Comparison of ENCODE assay signal across 24 cellular contexts in genomic region chrX:1485033-1485432, GRCh38. TPM values are rescaled to one million over a fixed set of nuclear protein-coding genes. Genes with fewer than 3 reads are reported as not detected.
A peak's percentile ranks its signal among the peaks of the same experiment; 100 is the strongest.
DNase-seq lines count a peak whose midpoint lies in the region; ATAC-seq and TF ChIP-seq lines count a peak whose summit lies in the region.
"Had no signal": no experiment of that assay in that cellular context is flagged by ENCODE, and none has a peak within 500 bp of the region (broad histone marks: within the 10 kb centered on the region; RNA-seq: fewer than 3 reads in every experiment).

No MANE protein-coding gene starts in this region.

- ATAC-seq in activated CD4-positive, CD25-positive, alpha-beta regulatory T cell treated with anti-CD3 and anti-CD28 coated beads, Interleukin-2, amount 50 U/mL, for 24 hours: no peak
- ATAC-seq: SK-N-SH treated with all-trans-retinoic acid at 6 μM for 48 hours had no signal

- H3K36me3 Mint-ChIP-seq in CD8-positive, alpha-beta memory T cell: peaks cover 27 to 70% (median 35%) of the 10 kb centered on the region in 3 donors
- H3K36me3 Mint-ChIP-seq in activated CD4-positive, alpha-beta memory T cell treated with anti-CD3 and anti-CD28 coated beads, Interleukin-2, amount 10 ng/mL, durations not matched to agents 7 days and 5 days (ENCODE audit: low read depth): peaks cover 80% of the 10 kb centered on the region
- H3K36me3 Mint-ChIP-seq in osteocyte (ENCODE audit: unreplicated experiment): no peaks in the 10 kb centered on the region
- H3K36me3 Mint-ChIP-seq: brain had no signal

- DNase-seq in activated CD4-positive, CD25-positive, alpha-beta regulatory T cell treated with anti-CD3 and anti-CD28 coated beads, Interleukin-2, amount 50 U/mL, for 72 hours: peak; percentile 9
- DNase-seq in CD8-positive, alpha-beta memory T cell: no peak
- peak; percentile 14 for DNase-seq in activated CD4-positive, alpha-beta memory T cell treated with anti-CD3 and anti-CD28 coated beads, Interleukin-2, amount 10 ng/mL, durations not matched to agents 7 days and 5 days
- DNase-seq in osteocyte (ENCODE audit: extremely low spot score, unreplicated experiment) (peak; percentile 63), NCI-H128 (lab: John Stamatoyannopoulos, UW; ENCODE audit: unreplicated experiment) (no peak), NCI-H524 (lab: John Stamatoyannopoulos, UW) (no peak)
- DNase-seq in stimulated activated CD4-positive, alpha-beta T cell treated with anti-CD3 and anti-CD28 coated beads, Interleukin-15, amount 100 ng/mL, for 24 hours: no peak
- DNase-seq: AML-193; glutamatergic neuron; HCEC 1CT; NCI-H1105; NCI-H2081 treated with DMSO at 0.1 percent for 48 hours; NK-92 treated with Interleukin-12 subunit alpha and Interleukin-12 subunit beta, amount 100 ng/mL, for 24 hours; T-helper 9 cell had no signal

- no peak overlapping the region for H3K27ac ChIP-seq in CD8-positive, alpha-beta memory T cell (ENCODE audit: low read depth, low read length)
- H3K27ac ChIP-seq: 22Rv1, prostate gland, RWPE1 had no signal

- no peak for TF ChIP-seq CTCF in osteocyte (IDR thresholded peaks at IDR 0.05)

- no peak overlapping the region for H3K4me3 ChIP-seq in CD8-positive, alpha-beta memory T cell (ENCODE audit: low read length)
- H3K4me3 ChIP-seq: prostate gland had no signal

- H3K36me3 ChIP-seq in CD8-positive, alpha-beta memory T cell (ENCODE audit: insufficient read depth, low read length): peaks cover 33% of the 10 kb centered on the region
- H3K36me3 ChIP-seq: prostate gland had no signal

- peaks cover 44 to 64% (median 44%) of the 10 kb centered on the region in 3 donors for H3K4me1 Mint-ChIP-seq in CD8-positive, alpha-beta memory T cell
- H3K4me1 Mint-ChIP-seq in activated CD4-positive, alpha-beta memory T cell treated with anti-CD3 and anti-CD28 coated beads, Interleukin-2, amount 10 ng/mL, durations not matched to agents 7 days and 5 days: peaks cover 65% of the 10 kb centered on the region
- H3K4me1 Mint-ChIP-seq in osteocyte (ENCODE audit: unreplicated experiment): peaks cover 10% of the 10 kb centered on the region

- no peaks in the 10 kb centered on the region for H3K27me3 ChIP-seq in CD8-positive, alpha-beta memory T cell (ENCODE audit: insufficient read depth, low read length, poor library complexity, severe bottlenecking)

- peaks cover 0 to 3% (median 0%) of the 10 kb centered on the region in 5 donors for H3K9me3 Mint-ChIP-seq in CD8-positive, alpha-beta memory T cell
- H3K9me3 Mint-ChIP-seq in activated CD4-positive, alpha-beta memory T cell treated with anti-CD3 and anti-CD28 coated beads, Interleukin-2, amount 10 ng/mL, durations not matched to agents 7 days and 5 days: peaks cover 9% of the 10 kb centered on the region
- no peaks in the 10 kb centered on the region for H3K9me3 Mint-ChIP-seq in osteocyte (ENCODE audit: unreplicated experiment)
- H3K9me3 Mint-ChIP-seq: neural crest cell; stimulated activated naive CD8-positive, alpha-beta T cell treated with anti-CD3 and anti-CD28 coated beads, Interleukin-15, Interleukin-2, amounts not matched to agents 100 ng/mL and 50 ng/mL, for 24 hours had no signal

- peak overlapping the region in 1 of 7 donors; percentile 80 for H3K4me3 Mint-ChIP-seq in CD8-positive, alpha-beta memory T cell
- no peak overlapping the region for H3K4me3 Mint-ChIP-seq in activated CD4-positive, alpha-beta memory T cell treated with anti-CD3 and anti-CD28 coated beads, Interleukin-2, amount 10 ng/mL, durations not matched to agents 7 days and 5 days
- H3K4me3 Mint-ChIP-seq in osteocyte (ENCODE audit: unreplicated experiment): no peak overlapping the region
- H3K4me3 Mint-ChIP-seq: activated T-helper 1 cell treated with anti-CD3 and anti-CD28 coated beads, Interleukin-12 subunit alpha, Interleukin-12 subunit beta, Interleukin-2, Interleukin-4 antibody, amounts not matched to agents 30 ng/mL and 10 ng/mL and 1 ng/mL, durations not matched to agents 14 hours and 24 hours and 36 hours; brain; neural crest cell; stimulated activated naive CD8-positive, alpha-beta T cell treated with anti-CD3 and anti-CD28 coated beads, Interleukin-15, Interleukin-2, amounts not matched to agents 100 ng/mL and 50 ng/mL, for 24 hours had no signal

- H3K27ac Mint-ChIP-seq in CD8-positive, alpha-beta memory T cell: peak overlapping the region in 5 of 8 donors; percentile 29 to 97 (median 82)
- no peak overlapping the region for H3K27ac Mint-ChIP-seq in activated CD4-positive, alpha-beta memory T cell treated with anti-CD3 and anti-CD28 coated beads, Interleukin-2, amount 10 ng/mL, durations not matched to agents 7 days and 5 days
- H3K27ac Mint-ChIP-seq in osteocyte (ENCODE audit: unreplicated experiment): no peak overlapping the region
- H3K27ac Mint-ChIP-seq: brain; stimulated activated naive CD8-positive, alpha-beta T cell treated with anti-CD3 and anti-CD28 coated beads, Interleukin-15, Interleukin-2, amounts not matched to agents 100 ng/mL and 50 ng/mL, for 24 hours had no signal

- POLR2A ChIA-PET in CD8-positive, alpha-beta memory T cell (lab: Charles Lee): no interaction called here
- POLR2A ChIA-PET in activated CD4-positive, alpha-beta memory T cell treated with anti-CD3 and anti-CD28 coated beads, Interleukin-2, amount 10 ng/mL, durations not matched to agents 7 days and 5 days (lab: Charles Lee): no interaction called here

- peaks cover 42% of the 10 kb centered on the region for H3K4me1 ChIP-seq in CD8-positive, alpha-beta memory T cell (ENCODE audit: insufficient read depth, low read length)
- H3K4me1 ChIP-seq: prostate gland had no signal

- H3K27me3 Mint-ChIP-seq in CD8-positive, alpha-beta memory T cell: peaks cover 0 to 7% of the 10 kb centered on the region in 2 donors
- no peaks in the 10 kb centered on the region for H3K27me3 Mint-ChIP-seq in activated CD4-positive, alpha-beta memory T cell treated with anti-CD3 and anti-CD28 coated beads, Interleukin-2, amount 10 ng/mL, durations not matched to agents 7 days and 5 days
- H3K27me3 Mint-ChIP-seq in osteocyte (ENCODE audit: unreplicated experiment): no peaks in the 10 kb centered on the region
- H3K27me3 Mint-ChIP-seq: brain; stimulated activated naive CD8-positive, alpha-beta T cell treated with anti-CD3 and anti-CD28 coated beads, Interleukin-15, Interleukin-2, amounts not matched to agents 100 ng/mL and 50 ng/mL, for 24 hours had no signal

- CTCF ChIA-PET in CD8-positive, alpha-beta memory T cell (lab: Charles Lee): no interaction called here
- CTCF ChIA-PET in activated CD4-positive, alpha-beta memory T cell treated with anti-CD3 and anti-CD28 coated beads, Interleukin-2, amount 10 ng/mL, durations not matched to agents 7 days and 5 days (lab: Charles Lee): no interaction called here

- no peaks in the 10 kb centered on the region for H3K9me3 ChIP-seq in CD8-positive, alpha-beta memory T cell (ENCODE audit: low read length)
- H3K9me3 ChIP-seq: prostate gland had no signal

RNA-seq across cellular contexts. Expression of gene ASMTL, which starts 32.3 kb away (rescaled TPM):
- 10 to 100 TPM; 26.1 to 26.5 TPM for total RNA-seq in CD8-positive, alpha-beta memory T cell
- 47.9 TPM for polyA plus RNA-seq in CD8-positive, alpha-beta memory T cell
- 10 to 100 TPM; 62.2 to 63.3 TPM for total RNA-seq in activated CD4-positive, alpha-beta memory T cell treated with anti-CD3 and anti-CD28 coated beads, Interleukin-2, amount 10 ng/mL, durations not matched to agents 7 days and 5 days
- total RNA-seq in osteocyte: 33.3 and 35.9 TPM in 2 replicates

RNA-seq across cellular contexts. Expression of gene P2RY8, which starts 52.0 kb away (rescaled TPM):
- total RNA-seq in CD8-positive, alpha-beta memory T cell: 10 to 100 TPM; 47.1 to 50.1 TPM
- 302 TPM for polyA plus RNA-seq in CD8-positive, alpha-beta memory T cell
- 100 to 1,000 TPM; 177 to 180 TPM for total RNA-seq in activated CD4-positive, alpha-beta memory T cell treated with anti-CD3 and anti-CD28 coated beads, Interleukin-2, amount 10 ng/mL, durations not matched to agents 7 days and 5 days
- total RNA-seq in osteocyte: not detected in 2 replicates
- total RNA-seq: NCI-H460, neural crest cell had no signal

Comparison
In these comparisons a context has a peak if more than half of its experiments do, and no peak if none do; other contexts are left out.
1. DNase-seq: peak in activated CD4-positive, CD25-positive, alpha-beta regulatory T cell treated with anti-CD3 and anti-CD28 coated beads, Interleukin-2, amount 50 U/mL, for 72 hours (single experiment), activated CD4-positive, alpha-beta memory T cell treated with anti-CD3 and anti-CD28 coated beads, Interleukin-2, amount 10 ng/mL, durations not matched to agents 7 days and 5 days (single experiment) and osteocyte (single experiment); none in CD8-positive, alpha-beta memory T cell (0 of 5), NCI-H128 (single experiment), NCI-H524 (0 of 2) and stimulated activated CD4-positive, alpha-beta T cell treated with anti-CD3 and anti-CD28 coated beads, Interleukin-15, amount 100 ng/mL, for 24 hours (single experiment).
2. H3K27ac Mint-ChIP-seq: peak in CD8-positive, alpha-beta memory T cell (5 of 8); none in activated CD4-positive, alpha-beta memory T cell treated with anti-CD3 and anti-CD28 coated beads, Interleukin-2, amount 10 ng/mL, durations not matched to agents 7 days and 5 days (single experiment) and osteocyte (single experiment).
3. RNA of gene P2RY8, which starts 52.0 kb away (total RNA-seq): 177 to 180 TPM in activated CD4-positive, alpha-beta memory T cell treated with anti-CD3 and anti-CD28 coated beads, Interleukin-2, amount 10 ng/mL, durations not matched to agents 7 days and 5 days and 47.1 to 50.1 TPM in CD8-positive, alpha-beta memory T cell; not detected in osteocyte; every median in the first group is over 10 times any median in the second.